1 cellular context compared by ENCODE assay signal in the genomic region with DNA sequence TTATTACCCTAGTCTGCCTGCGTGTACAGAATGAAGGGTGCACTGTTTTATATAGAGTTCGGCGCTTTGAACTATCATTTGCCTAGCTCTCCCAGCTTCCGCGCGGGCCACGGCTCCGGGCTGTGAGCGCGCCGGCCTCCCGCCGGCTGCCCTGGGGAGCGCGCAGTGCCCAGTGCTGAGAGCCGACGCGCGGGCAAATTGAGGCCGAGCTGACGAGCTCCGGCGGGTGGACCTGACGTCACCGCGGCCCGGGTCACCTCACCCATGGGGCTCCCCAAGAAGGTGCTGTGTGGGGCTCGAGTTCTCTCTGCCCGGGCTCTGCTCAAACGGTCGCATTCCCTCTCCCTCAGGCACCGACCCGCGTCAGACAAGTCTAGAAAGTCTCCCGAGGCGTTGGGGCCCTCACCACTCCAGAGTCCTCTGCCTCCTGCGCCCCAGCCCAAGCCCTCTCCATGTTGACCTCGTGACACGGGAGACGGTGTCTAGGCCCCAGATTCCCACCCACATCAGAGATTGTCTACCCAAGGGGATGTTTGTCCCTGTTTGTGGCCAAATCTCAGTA.
TF ChIP-seq lines count a peak whose summit lies in the region.

No MANE protein-coding gene starts in this region.

TF ChIP-seq in H1, 55 proteins besides CTCF, POLR2A, EP300 and RAD21 (continued from another document):
- TF ChIP-seq BRCA1 (IDR thresholded peaks at IDR 0.05; ENCODE audit: low read depth, low read length) (no peak), RFX5 (IDR thresholded peaks at IDR 0.05; ENCODE audit: borderline replicate concordance, low read depth, low read length) (no peak), FOSL1 (IDR thresholded peaks at IDR 0.05; ENCODE audit: insufficient read depth, low read depth, low read length) (no peak), CEBPB (IDR thresholded peaks at IDR 0.05; ENCODE audit: low read depth, low read length) (no peak), GTF2F1 (IDR thresholded peaks at IDR 0.05; ENCODE audit: borderline replicate concordance, low read depth, low read length) (no peak)
- TF ChIP-seq, protein P1, sequence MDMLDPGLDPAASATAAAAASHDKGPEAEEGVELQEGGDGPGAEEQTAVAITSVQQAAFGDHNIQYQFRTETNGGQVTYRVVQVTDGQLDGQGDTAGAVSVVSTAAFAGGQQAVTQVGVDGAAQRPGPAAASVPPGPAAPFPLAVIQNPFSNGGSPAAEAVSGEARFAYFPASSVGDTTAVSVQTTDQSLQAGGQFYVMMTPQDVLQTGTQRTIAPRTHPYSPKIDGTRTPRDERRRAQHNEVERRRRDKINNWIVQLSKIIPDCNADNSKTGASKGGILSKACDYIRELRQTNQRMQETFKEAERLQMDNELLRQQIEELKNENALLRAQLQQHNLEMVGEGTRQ (IDR thresholded peaks at IDR 0.05; ENCODE audit: low read length): no peak
